ENCODE assay signal across 11 cellular contexts in the genomic region with DNA sequence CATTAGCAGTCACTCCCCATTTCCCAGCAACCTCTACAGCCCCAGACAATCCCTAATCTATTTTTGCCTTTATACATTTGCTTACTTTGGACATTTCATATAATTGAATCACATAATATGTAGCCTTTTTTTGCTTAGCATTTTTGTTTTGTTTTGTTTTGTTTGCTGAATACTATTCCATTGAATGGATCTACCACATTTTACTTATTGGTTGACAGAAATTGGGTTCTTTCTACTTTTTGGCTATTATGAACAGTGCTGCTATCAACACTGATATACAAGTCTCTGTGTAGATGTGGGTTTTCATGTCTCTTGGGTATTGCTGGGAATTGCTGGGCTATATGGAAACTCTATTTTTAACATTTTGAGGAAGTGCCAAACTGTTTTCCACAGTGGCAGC.
"Had no signal": no experiment of that assay in that cellular context is flagged by ENCODE, and none has a peak within 500 bp of the region (broad histone marks: within the 10 kb centered on the region; RNA-seq: fewer than 3 reads in every experiment).

No MANE protein-coding gene starts in this region.

- DNase-seq: GM23248, GOT3, H7, H9, HCEC 1CT, HFFc6 had no signal

- H3K9me3 Mint-ChIP-seq: GM23338 had no signal

- H3K4me2 ChIP-seq: GM23338 had no signal

- H3K4me3 ChIP-seq: GM23248, GM23338, HAP-1 had no signal

- ATAC-seq: GM23338, HCT116 had no signal

- H3K9me3 ChIP-seq: HAP-1 had no signal

- H3K4me1 ChIP-seq: HAP-1 had no signal

- H3K4me3 Mint-ChIP-seq: GM23338, H9, HFFc6 had no signal

- FAIRE-seq: H1, H54 had no signal

- H3K27ac ChIP-seq: GM23248 had no signal

- H3K9ac ChIP-seq: GM23248 had no signal

- H2AFZ ChIP-seq: GM23248, GM23338 had no signal

- H3K27ac Mint-ChIP-seq: GM23338, H9, HFFc6 had no signal
